Comparison of ENCODE assay signal across 10 cellular contexts in the genomic region with DNA sequence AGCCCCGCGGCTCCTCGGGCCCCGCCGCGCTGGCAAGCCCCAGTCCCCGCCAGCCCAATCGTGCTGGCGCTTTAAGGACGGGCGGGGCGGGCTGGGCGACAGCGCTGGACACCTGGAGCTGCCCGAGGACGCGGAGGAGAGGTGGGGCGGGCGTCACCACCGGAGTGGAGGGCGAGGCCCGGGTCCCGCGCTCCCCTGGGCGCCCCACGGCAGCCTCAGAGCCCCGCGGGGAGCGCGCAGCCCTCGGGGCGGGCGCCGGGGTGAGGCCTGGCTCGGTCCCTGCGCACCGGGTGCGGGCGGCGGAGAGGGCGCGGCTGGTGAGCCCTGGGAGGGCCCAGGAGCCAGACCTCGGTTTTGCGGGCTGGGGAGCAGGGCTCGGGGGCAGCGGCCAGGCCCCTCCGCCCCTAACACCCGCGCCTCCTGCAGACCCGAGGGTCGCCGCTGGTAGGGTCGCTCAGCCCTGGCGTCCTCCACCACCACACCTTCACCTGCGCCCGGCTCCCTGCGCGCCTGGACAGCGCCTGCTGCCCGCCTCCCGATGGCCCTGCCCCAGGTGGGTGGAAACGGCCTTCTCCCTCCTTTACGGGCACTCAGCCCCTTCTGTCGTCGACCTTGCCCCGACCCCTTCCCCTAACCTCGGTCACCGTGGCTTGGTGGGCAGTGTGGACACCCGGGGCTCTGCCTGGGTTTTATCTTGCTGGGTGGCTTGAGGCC. TPM values are rescaled to one million over a fixed set of nuclear protein-coding genes. Genes with fewer than 3 reads are reported as not detected.
DNase-seq lines count a peak whose midpoint lies in the region; ATAC-seq, FAIRE-seq and TF ChIP-seq lines count a peak whose summit lies in the region.
"Had no signal": no experiment of that assay in that cellular context is flagged by ENCODE, and none has a peak within 500 bp of the region (broad histone marks: within the 10 kb centered on the region; RNA-seq: fewer than 3 reads in every experiment).

A gene (plus strand): TSS at position 101 of the 714 bp plus-strand sequence. CDS start 438 bp downstream, at position 539.

- peaks cover 10% of the 10 kb centered on the region for H3K4me1 ChIP-seq in left ventricle myocardium inferior

- DNase-seq in GM13976 (ENCODE audit: low spot score) (peak; percentile 8), left ventricle myocardium inferior (no peak), retina (peak; percentile 45), COR-L47 (lab: John Stamatoyannopoulos, UW) (no peak), frontal cortex (ENCODE audit: low spot score in 2 of 2) (no peak), anterior cingulate cortex (lab: John Stamatoyannopoulos, UW) (no peak)
- DNase-seq: NCI-H446 had no signal

- H3K9me3 ChIP-seq in left ventricle myocardium inferior (replicated peaks): no peaks in the 10 kb centered on the region

- no peaks in the 10 kb centered on the region for H3K36me3 ChIP-seq in left ventricle myocardium inferior

- peaks cover 78% of the 10 kb centered on the region for H3K27me3 ChIP-seq in left ventricle myocardium inferior (ENCODE audit: low read depth)

- H3K4me3 ChIP-seq in left ventricle myocardium inferior: peak within 1 kb of the TSS; percentile 66

- TF ChIP-seq CTCF in GM13976 (IDR thresholded peaks at IDR 0.05; ENCODE audit: borderline replicate concordance, control extremely low read depth, extremely low read depth, insufficient read depth, missing control alignments) (no peak), VCaP (conservative IDR thresholded peaks at IDR 0.05) (no peak), left ventricle myocardium inferior (IDR thresholded peaks at IDR 0.05; ENCODE audit: borderline replicate concordance) (no peak)

- ATAC-seq in HG03095 (IDR thresholded peaks at IDR 0.05; ENCODE audit: unreplicated experiment): no peak

- in situ Hi-C loops in GM13976 (cut with MboI; ENCODE audit: low sequenced_read_pairs, unreplicated experiment): no loop called here

- intact Hi-C loops in left ventricle myocardium inferior (cut with micrococcal nuclease): no loop called here

- peak within 1 kb of the TSS; percentile 52; the same call in 1 of the 2 replicates for H3K27ac ChIP-seq in VCaP
- no peak within 1 kb of the TSS for H3K27ac ChIP-seq in left ventricle myocardium inferior (replicated peaks)

- no peak for FAIRE-seq in frontal cortex (lab: Jason Lieb, UNC)

RNA-seq across cellular contexts. Expression of the gene that starts here (rescaled TPM):
- total RNA-seq in left ventricle myocardium inferior (not detected), frontal cortex (not detected)
- total RNA-seq: liver had no signal

Comparison
In these comparisons a context has a peak if more than half of its experiments do, and no peak if none do; other contexts are left out.
1. DNase-seq: peak in GM13976 (single experiment) and retina (single experiment); none in left ventricle myocardium inferior (single experiment), COR-L47 (single experiment), frontal cortex (0 of 2) and anterior cingulate cortex (0 of 58).